In genomic region chr3:191330309-191330712, GRCh38 we compare ENCODE assay signal across 9 cellular contexts.
DNase-seq lines count a peak whose midpoint lies in the region; ATAC-seq and TF ChIP-seq lines count a peak whose summit lies in the region.
"Had no signal": no experiment of that assay in that cellular context is flagged by ENCODE, and none has a peak within 500 bp of the region (broad histone marks: within the 10 kb centered on the region; RNA-seq: fewer than 3 reads in every experiment).

Gene UTS2B (minus strand): TSS chr3:191330526. CDS start chr3:191282189, 48,337 bp downstream.

- H3K79me2 ChIP-seq in SU-DHL-6 (ENCODE audit: insufficient read depth, low read length), result no peaks in the 10 kb centered on the region

- no peaks in the 10 kb centered on the region for H3K9me2 ChIP-seq in SU-DHL-6 (replicated peaks; ENCODE audit: insufficient read depth, low read length)

- H3K27ac ChIP-seq in SU-DHL-6 (ENCODE audit: low read depth, low read length), result no peak within 1 kb of the TSS
- H3K27ac ChIP-seq: neutrophil had no signal

- H3K4me1 Mint-ChIP-seq in activated T-cell treated with anti-CD3 and anti-CD28 coated beads, Interleukin-2, amount 50 U/mL, for 24 hours (ENCODE audit: low read depth), result peaks cover 23% of the 10 kb centered on the region
- H3K4me1 Mint-ChIP-seq in nephron, result peaks cover 38% of the 10 kb centered on the region

- H3F3A ChIP-seq in SU-DHL-6 (ENCODE audit: insufficient read depth), result peaks cover 4% of the 10 kb centered on the region; the same call in 1 of the 2 replicates

- H2AFZ ChIP-seq in SU-DHL-6 (ENCODE audit: low read depth, low read length, severe bottlenecking), result peak within 1 kb of the TSS; percentile 97

- H3K36me3 Mint-ChIP-seq in activated T-cell treated with anti-CD3 and anti-CD28 coated beads, Interleukin-2, amount 50 U/mL, for 24 hours (ENCODE audit: low read depth), result peaks cover 3% of the 10 kb centered on the region
- no peaks in the 10 kb centered on the region for H3K36me3 Mint-ChIP-seq in nephron (ENCODE audit: low read depth)

- H3K4me2 ChIP-seq in SU-DHL-6 (ENCODE audit: low read depth, low read length, poor library complexity, severe bottlenecking), result peak within 1 kb of the TSS; percentile 61

- peak within 1 kb of the TSS; percentile 78 for H3K4me3 Mint-ChIP-seq in activated T-cell treated with anti-CD3 and anti-CD28 coated beads, Interleukin-2, amount 50 U/mL, for 24 hours
- peak within 1 kb of the TSS; percentile 96 to 99 (median 98) for H3K4me3 Mint-ChIP-seq in nephron

- ATAC-seq in GM18520 (IDR thresholded peaks at IDR 0.05; ENCODE audit: unreplicated experiment), result no peak
- no peak for ATAC-seq in GM18519 (IDR thresholded peaks at IDR 0.05; ENCODE audit: low FRiP score, unreplicated experiment)

- no peaks in the 10 kb centered on the region for H3K9me3 ChIP-seq in SU-DHL-6 (ENCODE audit: insufficient read depth, low read length)
- H3K9me3 ChIP-seq: neutrophil had no signal

- H3K36me3 ChIP-seq in SU-DHL-6 (ENCODE audit: low read length), result no peaks in the 10 kb centered on the region
- H3K36me3 ChIP-seq: neutrophil had no signal

- no peaks in the 10 kb centered on the region for H3K9me3 Mint-ChIP-seq in activated T-cell treated with anti-CD3 and anti-CD28 coated beads, Interleukin-2, amount 50 U/mL, for 24 hours
- H3K9me3 Mint-ChIP-seq in nephron, result no peaks in the 10 kb centered on the region

- peak within 1 kb of the TSS; percentile 66 for H3K4me3 ChIP-seq in SU-DHL-6 (ENCODE audit: insufficient read depth, low read length, poor library complexity, severe bottlenecking)
- peak within 1 kb of the TSS; percentile 79 for H3K4me3 ChIP-seq in fibroblast of mammary gland (ENCODE audit: control insufficient read depth, low read depth, low read length)

- no peaks in the 10 kb centered on the region for H4K20me1 ChIP-seq in SU-DHL-6 (ENCODE audit: low read depth, low read length)

- no peak for DNase-seq in activated T-cell treated with anti-CD3 and anti-CD28 coated beads, Interleukin-2, amount 50 U/mL, for 24 hours
- no peak for DNase-seq in activated T-cell treated with anti-CD3 and anti-CD28 coated beads, Interleukin-2, amount 50 U/mL, for 48 hours
- DNase-seq in fibroblast of mammary gland (ENCODE audit: low read depth), result peak; percentile 76
- no peak for DNase-seq in NCI-H2227 treated with DMSO at 0.1 percent for 48 hours (lab: John Stamatoyannopoulos, UW)

- H3K27ac Mint-ChIP-seq in activated T-cell treated with anti-CD3 and anti-CD28 coated beads, Interleukin-2, amount 50 U/mL, for 24 hours, result peak within 1 kb of the TSS; percentile 74
- peak within 1 kb of the TSS; percentile 99 for H3K27ac Mint-ChIP-seq in nephron

- H3K27me3 ChIP-seq in SU-DHL-6 (ENCODE audit: low read length), result no peaks in the 10 kb centered on the region

- peak within 1 kb of the TSS; percentile 79 for H3K9ac ChIP-seq in SU-DHL-6 (ENCODE audit: low read length)

- peaks cover 32% of the 10 kb centered on the region for H3K27me3 Mint-ChIP-seq in activated T-cell treated with anti-CD3 and anti-CD28 coated beads, Interleukin-2, amount 50 U/mL, for 24 hours
- H3K27me3 Mint-ChIP-seq in nephron (ENCODE audit: low read depth), result no peaks in the 10 kb centered on the region

- no peak for TF ChIP-seq CTCF in SU-DHL-6 (IDR thresholded peaks at IDR 0.05; ENCODE audit: insufficient read depth, low read length, poor library complexity, severe bottlenecking)
- TF ChIP-seq CTCF in fibroblast of mammary gland (conservative IDR thresholded peaks at IDR 0.05; ENCODE audit: control insufficient read depth, insufficient read depth, low read depth, low read length), result no peak
- TF ChIP-seq CTCF in nephron (IDR thresholded peaks at IDR 0.05; ENCODE audit: unreplicated experiment in 3 of 3), result no peak
